8 cellular contexts compared by ENCODE assay signal in the genomic region with DNA sequence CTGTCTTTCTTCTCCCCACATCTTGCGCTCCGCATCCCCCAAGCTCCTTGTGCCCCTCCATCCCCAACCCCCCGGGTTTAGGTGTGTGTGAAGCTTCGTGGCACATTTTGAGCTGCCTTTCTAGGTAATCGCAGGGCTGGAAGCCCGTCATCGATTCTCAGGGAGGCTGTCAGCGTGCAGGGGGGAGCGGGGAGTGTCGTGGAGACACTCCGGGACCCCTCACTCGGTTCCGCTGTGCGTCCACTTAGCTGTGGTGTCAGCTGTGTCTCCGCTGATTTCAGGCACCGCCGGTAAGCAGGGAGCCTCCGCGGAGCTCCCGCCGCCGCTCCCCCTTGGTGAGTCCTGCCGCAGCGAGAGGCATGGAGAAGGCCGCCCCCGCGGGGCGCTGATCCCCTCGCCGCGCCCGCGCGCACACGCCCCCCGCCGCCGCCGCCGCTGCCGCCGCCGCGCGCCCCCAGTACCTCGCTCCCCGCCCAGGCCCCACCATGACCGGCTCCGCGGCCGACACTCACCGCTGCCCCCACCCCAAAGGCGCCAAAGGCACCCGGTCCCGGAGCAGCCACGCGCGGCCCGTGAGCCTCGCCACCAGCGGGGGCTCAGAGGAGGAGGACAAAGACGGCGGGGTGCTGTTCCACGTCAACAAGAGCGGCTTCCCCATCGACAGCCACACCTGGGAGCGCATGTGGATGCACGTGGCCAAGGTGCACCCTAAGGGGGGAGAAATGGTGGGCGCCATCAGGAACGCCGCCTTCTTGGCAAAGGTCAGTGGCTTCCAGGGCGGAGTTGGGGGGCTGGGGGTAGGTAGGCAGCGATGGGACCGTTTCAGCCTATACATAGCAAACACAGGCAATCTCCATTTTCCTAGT. TPM values are rescaled to one million over a fixed set of nuclear protein-coding genes. Genes with fewer than 3 reads are reported as not detected.
DNase-seq lines count a peak whose midpoint lies in the region; ATAC-seq and TF ChIP-seq lines count a peak whose summit lies in the region.

No MANE protein-coding gene starts in this region.

- H3K9me3 Mint-ChIP-seq in natural killer cell treated with Interleukin-12 subunit alpha and Interleukin-12 subunit beta and Interleukin-15 and Interleukin-18, amount 100 ng/mL, for 72 hours, result no peaks in the 10 kb centered on the region

- DNase-seq in DMS 273 (lab: John Stamatoyannopoulos, UW; ENCODE audit: unreplicated experiment) (peak; percentile 62), DMS 273 treated with DMSO at 0.1 percent for 48 hours (lab: John Stamatoyannopoulos, UW) (no peak), ecto neural progenitor cell (ENCODE audit: low spot score) (peak; percentile 60), NCI-H1105 (lab: John Stamatoyannopoulos, UW) (no peak), 8988T (no peak), ureter (ENCODE audit: low spot score) (no peak)
- no peak for DNase-seq in natural killer cell treated with Interleukin-12 subunit alpha and Interleukin-12 subunit beta and Interleukin-15 and Interleukin-18, amount 100 ng/mL, for 72 hours (ENCODE audit: low spot score)

- no peak overlapping the region for H3K27ac Mint-ChIP-seq in natural killer cell treated with Interleukin-12 subunit alpha and Interleukin-12 subunit beta and Interleukin-15 and Interleukin-18, amount 100 ng/mL, for 72 hours

- H2AFZ ChIP-seq in KMS-11 (ENCODE audit: low read depth), result peak overlapping the region; percentile 43; the same call in 1 of the 2 replicates

- peak overlapping the region; percentile 68 for H3K4me3 Mint-ChIP-seq in natural killer cell treated with Interleukin-12 subunit alpha and Interleukin-12 subunit beta and Interleukin-15 and Interleukin-18, amount 100 ng/mL, for 72 hours

- TF ChIP-seq CTCF in KMS-11 (conservative IDR thresholded peaks at IDR 0.05; ENCODE audit: low read depth, low read length), result no peak

- no peaks in the 10 kb centered on the region for H3K79me2 ChIP-seq in KMS-11 (ENCODE audit: insufficient read depth, low read depth)

- ATAC-seq in natural killer cell treated with Interleukin-12 subunit alpha and Interleukin-12 subunit beta and Interleukin-15 and Interleukin-18, amount 100 ng/mL, for 72 hours, result no peak

- H3K27ac ChIP-seq in KMS-11, result no peak overlapping the region

- no peaks in the 10 kb centered on the region for H3K36me3 ChIP-seq in KMS-11 (ENCODE audit: insufficient read depth)

- peak overlapping the region; percentile 44 for H3K4me3 ChIP-seq in KMS-11 (IDR thresholded peaks at IDR 0.05; ENCODE audit: insufficient read depth, low read depth, low read length)

- H3K4me1 Mint-ChIP-seq in natural killer cell treated with Interleukin-12 subunit alpha and Interleukin-12 subunit beta and Interleukin-15 and Interleukin-18, amount 100 ng/mL, for 72 hours (ENCODE audit: low read depth in 2 of 2), result peaks cover 0 to 9% of the 10 kb centered on the region in 2 donors

- H3K4me2 ChIP-seq in KMS-11, result peak overlapping the region; percentile 39; the same call in 1 of the 2 replicates

- H3K27me3 ChIP-seq in KMS-11 (ENCODE audit: insufficient read depth, low read depth), result no peaks in the 10 kb centered on the region

- no peaks in the 10 kb centered on the region for H4K20me1 ChIP-seq in KMS-11 (ENCODE audit: insufficient read depth)

- H3K36me3 Mint-ChIP-seq in natural killer cell treated with Interleukin-12 subunit alpha and Interleukin-12 subunit beta and Interleukin-15 and Interleukin-18, amount 100 ng/mL, for 72 hours, result peaks cover 5% of the 10 kb centered on the region

- H3K27me3 Mint-ChIP-seq in natural killer cell treated with Interleukin-12 subunit alpha and Interleukin-12 subunit beta and Interleukin-15 and Interleukin-18, amount 100 ng/mL, for 72 hours, result peaks cover 45% of the 10 kb centered on the region in 2 donors

- peaks cover 16% of the 10 kb centered on the region for H3K4me1 ChIP-seq in KMS-11 (ENCODE audit: low read depth, poor library complexity, severe bottlenecking)

- H3K9ac ChIP-seq in KMS-11, result no peak overlapping the region; the same call in 1 of the 2 replicates

RNA-seq across cellular contexts. Expression of a gene that starts 0.9 kb away (rescaled TPM):
- total RNA-seq in natural killer cell treated with Interleukin-12 subunit alpha and Interleukin-12 subunit beta and Interleukin-15 and Interleukin-18, amount 100 ng/mL, for 72 hours, result under 1 TPM in 1 of 2 donors, not detected in 1; 0.81 TPM
- 1.5 TPM for total RNA-seq in ureter

Comparison
In these comparisons a context has a peak if more than half of its experiments do, and no peak if none do; other contexts are left out.
1. DNase-seq: peak in DMS 273 (single experiment) and ecto neural progenitor cell (single experiment); none in DMS 273 treated with DMSO at 0.1 percent for 48 hours (single experiment), natural killer cell treated with Interleukin-12 subunit alpha and Interleukin-12 subunit beta and Interleukin-15 and Interleukin-18, amount 100 ng/mL, for 72 hours (single experiment), NCI-H1105 (single experiment), 8988T (single experiment) and ureter (single experiment).